Comparison of ENCODE assay signal across 22 cellular contexts in genomic region chr10:62261666-62262065, GRCh38. TPM values are rescaled to one million over a fixed set of nuclear protein-coding genes. Genes with fewer than 3 reads are reported as not detected.
DNase-seq lines count a peak whose midpoint lies in the region; FAIRE-seq and TF ChIP-seq lines count a peak whose summit lies in the region.
"Had no signal": no experiment of that assay in that cellular context is flagged by ENCODE, and none has a peak within 500 bp of the region (broad histone marks: within the 10 kb centered on the region; RNA-seq: fewer than 3 reads in every experiment).

No MANE protein-coding gene starts in this region.

- FAIRE-seq in H54 (lab: Jason Lieb, UNC): peak; percentile 66
- FAIRE-seq in small intestine (lab: Jason Lieb, UNC): no peak
- FAIRE-seq: A204.1, GM12878, GM19239, HepG2 had no signal

- TF ChIP-seq CTCF in AG10803 (conservative IDR thresholded peaks at IDR 0.05; ENCODE audit: low read length) (no peak), osteoblast (IDR thresholded peaks at IDR 0.05; ENCODE audit: extremely low read depth, low read depth, low read length) (no peak)

- H3K27ac ChIP-seq in osteoblast (ENCODE audit: low read depth, low read length) (no peak overlapping the region), small intestine (ENCODE audit: low read depth in 1 of 2, low read length in 1 of 2) (no peak overlapping the region)
- H3K27ac ChIP-seq: RWPE1 had no signal

- no peak overlapping the region for H2AFZ ChIP-seq in osteoblast (ENCODE audit: low read length)
- H2AFZ ChIP-seq: GM23338 had no signal

- peak overlapping the region; percentile 11 for H3K4me2 ChIP-seq in osteoblast (ENCODE audit: insufficient read depth, low read length)
- H3K4me2 ChIP-seq: GM23338 had no signal

- H3K36me3 ChIP-seq in adipocyte (ENCODE audit: control insufficient read depth, insufficient read depth, low read length, severe bottlenecking) (no peaks in the 10 kb centered on the region), osteoblast (ENCODE audit: insufficient read depth, low read length) (no peaks in the 10 kb centered on the region), small intestine (ENCODE audit: control insufficient read depth in 2 of 2, insufficient read depth in 2 of 2, low read length in 2 of 2) (no peaks in the 10 kb centered on the region)

- no peak overlapping the region for H3K9ac ChIP-seq in adipocyte (ENCODE audit: low read length)

- H3K79me2 ChIP-seq in osteoblast (ENCODE audit: insufficient read depth, low read length): no peaks in the 10 kb centered on the region

- peaks cover 25% of the 10 kb centered on the region for H3K4me1 ChIP-seq in adipocyte (ENCODE audit: control insufficient read depth, insufficient read depth, low read length)
- peaks cover 14% of the 10 kb centered on the region for H3K4me1 ChIP-seq in osteoblast (ENCODE audit: insufficient read depth, low read length)
- peaks cover 0 to 5% of the 10 kb centered on the region in 2 donors for H3K4me1 ChIP-seq in small intestine (ENCODE audit: control insufficient read depth in 2 of 2, insufficient read depth in 1 of 2, low read depth in 1 of 2, low read length in 1 of 2)

- no peaks in the 10 kb centered on the region for H3K27me3 ChIP-seq in adipocyte (replicated peaks; ENCODE audit: control insufficient read depth, insufficient read depth, low read length)
- H3K27me3 ChIP-seq in osteoblast (ENCODE audit: insufficient read depth, low read length): no peaks in the 10 kb centered on the region
- no peaks in the 10 kb centered on the region for H3K27me3 ChIP-seq in small intestine (ENCODE audit: control insufficient read depth in 2 of 2, insufficient read depth in 2 of 2, low read length in 2 of 2)

- DNase-seq in AG10803 (ENCODE audit: low read depth): peak; percentile 48
- no peak for DNase-seq in H54 (ENCODE audit: insufficient read length, low spot score)
- peak; percentile 46 for DNase-seq in adipocyte (ENCODE audit: low read depth)
- DNase-seq in osteoblast (ENCODE audit: insufficient read length, low spot score, missing footprints): no peak
- DNase-seq in small intestine: no peak
- no peak for DNase-seq in activated T-cell treated with anti-CD3 and anti-CD28 coated beads for 4 hours
- no peak for DNase-seq in activated CD8-positive, alpha-beta memory T cell treated with anti-CD3 and anti-CD28 coated beads, Interleukin-2, amount 50 U/mL, for 48 hours
- DNase-seq: C1 segment of cervical spinal cord; CD8-positive, alpha-beta memory T cell; GF-D8; KG1; NCI-H1417 treated with DMSO at 0.1 percent for 48 hours; NCI-H1930; NCI-H345; NCI-H524 treated with DMSO at 0.1 percent for 48 hours; PC-3 had no signal

- H3K4me3 ChIP-seq in AG10803 (ENCODE audit: low read length) (no peak overlapping the region), adipocyte (ENCODE audit: low read length) (no peak overlapping the region), osteoblast (ENCODE audit: insufficient read depth, low read length) (no peak overlapping the region), small intestine (ENCODE audit: low read depth in 1 of 2, low read length in 2 of 2) (no peak overlapping the region)
- H3K4me3 ChIP-seq: GM12878, GM23338 had no signal

- no peak for TF ChIP-seq POLR2A in H54 (IDR thresholded peaks at IDR 0.05; ENCODE audit: low read depth, low read length)

- no peaks in the 10 kb centered on the region for H3K9me3 ChIP-seq in adipocyte (ENCODE audit: control insufficient read depth, low read length)
- no peaks in the 10 kb centered on the region for H3K9me3 ChIP-seq in osteoblast (ENCODE audit: low read depth, low read length)
- H3K9me3 ChIP-seq in small intestine (ENCODE audit: control insufficient read depth, low read depth): no peaks in the 10 kb centered on the region

- H4K20me1 ChIP-seq in osteoblast (ENCODE audit: insufficient read depth, low read length): no peaks in the 10 kb centered on the region

RNA-seq across cellular contexts. Expression of gene RTKN2, which starts 7.0 kb away (rescaled TPM):
- total RNA-seq in osteoblast: 7.7 and 8.0 TPM in 2 replicates
- polyA plus RNA-seq in small intestine: 1 to 10 TPM in 1 of 3 donors, under 1 TPM in 2; 0.81 to 2.6 (median 0.89) TPM
- polyA plus RNA-seq: GM12878 had no signal

Comparison
In these comparisons a context has a peak if more than half of its experiments do, and no peak if none do; other contexts are left out.
1. DNase-seq: peak in AG10803 (single experiment) and adipocyte (single experiment); none in H54 (single experiment), osteoblast (single experiment), small intestine (single experiment), activated T-cell treated with anti-CD3 and anti-CD28 coated beads for 4 hours (single experiment) and activated CD8-positive, alpha-beta memory T cell treated with anti-CD3 and anti-CD28 coated beads, Interleukin-2, amount 50 U/mL, for 48 hours (single experiment).